In genomic region chr16:87540072-87540976, GRCh38 we compare ENCODE assay signal across 14 cellular contexts. TPM values are rescaled to one million over a fixed set of nuclear protein-coding genes. Genes with fewer than 3 reads are reported as not detected.
DNase-seq lines count a peak whose midpoint lies in the region; ATAC-seq and TF ChIP-seq lines count a peak whose summit lies in the region.
"Had no signal": no experiment of that assay in that cellular context is flagged by ENCODE, and none has a peak within 500 bp of the region (broad histone marks: within the 10 kb centered on the region; RNA-seq: fewer than 3 reads in every experiment).

No MANE protein-coding gene starts in this region.

- H3K9me3 ChIP-seq in BLaER1 treated with 17β-estradiol and CSF1 and Interleukin-3, amounts not matched to agents 10 nM and 100 nM (replicated peaks in 1 of 11): peaks cover 5 to 32% (median 19%) of the 10 kb centered on the region in 11 experiments
- H3K9me3 ChIP-seq in SJCRH30 (replicated peaks) (no peaks in the 10 kb centered on the region), psoas muscle (no peaks in the 10 kb centered on the region)

- intact Hi-C loops in Right ventricle myocardium superior (cut with DNase I) (no loop called here), psoas muscle (cut with DNase I) (loop anchor here in 1 of 2 donors (5.0 kb wide), 1 partner anchor 123 kb away; no protein-coding TSS in a partner anchor)

- no peaks in the 10 kb centered on the region for H3K36me3 ChIP-seq in BLaER1 treated with 17β-estradiol and CSF1 and Interleukin-3, amounts not matched to agents 10 nM and 100 nM
- no peaks in the 10 kb centered on the region for H3K36me3 ChIP-seq in SJCRH30
- H3K36me3 ChIP-seq in psoas muscle (ENCODE audit: insufficient read depth in 1 of 2, low read depth in 1 of 2): no peaks in the 10 kb centered on the region

- 0 out of 22 replicates have a peak overlapping the region, but pooled peaks of 1 of the 11 experiments have one; percentile 29 for H3K27ac ChIP-seq in BLaER1 treated with 17β-estradiol and CSF1 and Interleukin-3, amounts not matched to agents 10 nM and 100 nM
- H3K27ac ChIP-seq in SJCRH30 (no peak overlapping the region; the same call in 1 of the 2 replicates), psoas muscle (peak overlapping the region; percentile 30)

- peak in 1 of 2 experiments; percentile 29 for DNase-seq in SJCRH30
- no peak for DNase-seq in Right ventricle myocardium superior
- no peak for DNase-seq in psoas muscle
- DNase-seq in NCI-H2107 (lab: John Stamatoyannopoulos, UW): no peak
- DNase-seq: activated CD4-positive, alpha-beta memory T cell treated with anti-CD3 and anti-CD28 coated beads for 36 hours; activated naive CD4-positive, alpha-beta T cell treated with anti-CD3 and anti-CD28 coated beads, Interleukin-2, amount 10 ng/mL, durations not matched to agents 7 days and 5 days; AML-193; NCI-H1105; NK-92 treated with Interleukin-12 subunit alpha and Interleukin-12 subunit beta, amount 100 ng/mL, for 24 hours; trophoblast cell had no signal

- peaks cover 0 to 17% (median 0%) of the 10 kb centered on the region in 11 experiments; a peak in 2 of 22 replicates for H4K20me1 ChIP-seq in BLaER1 treated with 17β-estradiol and CSF1 and Interleukin-3, amounts not matched to agents 10 nM and 100 nM

- peak overlapping the region; percentile 76 to 95 (median 88); a peak in 18 of 22 replicates for H3K4me2 ChIP-seq in BLaER1 treated with 17β-estradiol and CSF1 and Interleukin-3, amounts not matched to agents 10 nM and 100 nM

- H3K9ac ChIP-seq in BLaER1 treated with 17β-estradiol and CSF1 and Interleukin-3, amounts not matched to agents 10 nM and 100 nM: peak overlapping the region in 2 of 11 experiments; percentile 1 to 40; a peak in 2 of 22 replicates

- TF ChIP-seq CTCF in psoas muscle (IDR thresholded peaks at IDR 0.05): no peak

- 0 out of 20 replicates have a peak overlapping the region, but pooled peaks of 1 of the 10 experiments have one; percentile 37 for H3K4me3 ChIP-seq in BLaER1 treated with 17β-estradiol and CSF1 and Interleukin-3, amounts not matched to agents 10 nM and 100 nM
- peak overlapping the region; percentile 31 for H3K4me3 ChIP-seq in SJCRH30
- H3K4me3 ChIP-seq in psoas muscle: no peak overlapping the region

- H3K4me1 ChIP-seq in BLaER1 treated with 17β-estradiol and CSF1 and Interleukin-3, amounts not matched to agents 10 nM and 100 nM: peaks cover 34 to 58% (median 51%) of the 10 kb centered on the region in 10 experiments
- peaks cover 11% of the 10 kb centered on the region for H3K4me1 ChIP-seq in SJCRH30
- no peaks in the 10 kb centered on the region for H3K4me1 ChIP-seq in psoas muscle

- peak; percentile 36 for ATAC-seq in Right ventricle myocardium superior (ENCODE audit: poor library complexity)
- ATAC-seq in psoas muscle: no peak
- no peak for ATAC-seq in GM21737 (IDR thresholded peaks at IDR 0.05; ENCODE audit: unreplicated experiment)
- ATAC-seq in GM21360 (IDR thresholded peaks at IDR 0.05; ENCODE audit: unreplicated experiment): no peak
- no peak for ATAC-seq in HG03095 (IDR thresholded peaks at IDR 0.05; ENCODE audit: unreplicated experiment)

- H3K27me3 ChIP-seq in BLaER1 treated with 17β-estradiol and CSF1 and Interleukin-3, amounts not matched to agents 10 nM and 100 nM: peaks cover 0 to 48% (median 0%) of the 10 kb centered on the region in 11 experiments; a peak in 8 of 22 replicates
- H3K27me3 ChIP-seq in SJCRH30 (no peaks in the 10 kb centered on the region), psoas muscle (ENCODE audit: insufficient read depth in 3 of 3, low read length in 2 of 3) (peaks cover 0 to 79% (median 27%) of the 10 kb centered on the region in 3 donors)

- WGBS in psoas muscle, 3 donors: 30 to 40% (median 38%) methylated on average over 20 of the region's 20 CpGs

RNA-seq across cellular contexts. Expression of gene ZCCHC14, which starts 47.5 kb away (rescaled TPM):
- total RNA-seq in SJCRH30 (2014; rRNA removed; shearing (Covaris generic)): 5.9 and 7.5 TPM in 2 replicates
- total RNA-seq in Right ventricle myocardium superior (13.2 TPM), psoas muscle (10 to 100 TPM; 14.6 to 17.3 (median 15.8) TPM)
- 10 to 100 TPM in 1 of 3 donors, 1 to 10 TPM in 2; 5.8 to 12.1 (median 6.0) TPM for polyA plus RNA-seq in psoas muscle
